15 cellular contexts compared by ENCODE assay signal in the genomic region with DNA sequence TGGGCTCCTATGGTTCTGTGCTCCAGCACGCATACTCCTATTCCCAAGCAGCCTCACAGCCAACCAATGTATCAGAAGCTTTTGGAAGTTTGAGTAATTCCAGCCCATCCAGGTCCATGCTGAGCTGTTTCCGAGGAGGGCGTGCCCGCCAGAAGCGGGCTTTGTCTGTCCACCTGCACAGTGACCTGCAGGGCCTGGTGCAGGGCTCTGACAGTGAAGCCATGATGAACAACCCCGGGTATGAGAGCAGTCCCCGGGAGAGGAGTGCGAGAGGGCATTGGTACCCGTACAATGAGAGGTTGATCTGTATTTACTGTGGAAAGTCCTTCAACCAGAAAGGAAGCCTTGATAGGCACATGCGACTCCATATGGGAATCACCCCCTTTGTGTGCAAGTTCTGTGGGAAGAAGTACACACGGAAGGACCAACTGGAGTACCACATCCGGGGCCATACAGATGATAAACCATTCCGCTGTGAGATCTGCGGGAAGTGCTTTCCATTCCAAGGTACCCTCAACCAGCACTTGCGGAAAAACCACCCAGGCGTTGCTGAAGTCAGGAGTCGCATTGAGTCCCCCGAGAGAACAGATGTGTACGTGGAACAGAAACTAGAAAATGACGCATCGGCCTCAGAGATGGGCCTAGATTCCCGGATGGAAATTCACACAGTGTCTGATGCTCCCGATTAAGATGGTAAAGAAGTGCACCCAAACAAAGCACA. TPM values are rescaled to one million over a fixed set of nuclear protein-coding genes. Genes with fewer than 3 reads are reported as not detected.
DNase-seq lines count a peak whose midpoint lies in the region; ATAC-seq and TF ChIP-seq lines count a peak whose summit lies in the region.
"Had no signal": no experiment of that assay in that cellular context is flagged by ENCODE, and none has a peak within 500 bp of the region (broad histone marks: within the 10 kb centered on the region; RNA-seq: fewer than 3 reads in every experiment).

No MANE protein-coding gene starts in this region.

- peak overlapping the region; percentile 37 for H4K91ac ChIP-seq in mesenchymal stem cell (ENCODE audit: low read length)

- no peak overlapping the region for H2AK5ac ChIP-seq in mesenchymal stem cell (ENCODE audit: low read length, severe bottlenecking)

- H3K9ac ChIP-seq in mesenchymal stem cell (ENCODE audit: low read length), result no peak overlapping the region
- H3K9ac ChIP-seq: BLaER1 treated with 17β-estradiol and CSF1 and Interleukin-3, amounts not matched to agents 10 nM and 100 nM had no signal

- no peak overlapping the region for H3K18ac ChIP-seq in mesenchymal stem cell (ENCODE audit: low read depth in 1 of 2, low read length in 2 of 2)

- no peak overlapping the region for H2BK120ac ChIP-seq in mesenchymal stem cell (ENCODE audit: low read depth, low read length)

- H3K4me3 ChIP-seq in mesenchymal stem cell (ENCODE audit: insufficient read depth in 1 of 2, low read depth in 1 of 2, low read length in 2 of 2) (no peak overlapping the region), upper lobe of right lung (no peak overlapping the region)
- H3K4me3 ChIP-seq: BLaER1 treated with 17β-estradiol and CSF1 and Interleukin-3, amounts not matched to agents 10 nM and 100 nM had no signal

- 97% methylated on average over 22 of the region's 23 CpGs for WGBS in mesenchymal stem cell

- H3K4me1 ChIP-seq in mesenchymal stem cell (ENCODE audit: control insufficient read depth, insufficient read depth, low read depth, low read length) (peaks cover 5% of the 10 kb centered on the region), upper lobe of right lung (no peaks in the 10 kb centered on the region)

- no peak overlapping the region for H2BK15ac ChIP-seq in mesenchymal stem cell (ENCODE audit: low read depth, poor library complexity, severe bottlenecking)

- H2BK12ac ChIP-seq in mesenchymal stem cell (ENCODE audit: low read length in 2 of 2), result no peak overlapping the region

- no peak overlapping the region for H2AFZ ChIP-seq in mesenchymal stem cell (ENCODE audit: low read depth, low read length)

- ATAC-seq in stimulated activated naive CD8-positive, alpha-beta T cell treated with anti-CD3 and anti-CD28 coated beads, Interleukin-15, Interleukin-2, amounts not matched to agents 100 U/mL and 50 U/mL, for 24 hours, result peak; percentile 14
- ATAC-seq in stimulated activated naive CD8-positive, alpha-beta T cell treated with anti-CD3 and anti-CD28 coated beads, Interleukin-15, amount 100 ng/mL, for 72 hours, result no peak
- ATAC-seq in upper lobe of right lung (no peak), HG02759 (IDR thresholded peaks at IDR 0.05; ENCODE audit: unreplicated experiment) (no peak)
- ATAC-seq: CD8-positive, alpha-beta T cell had no signal

- TF ChIP-seq CTCF in upper lobe of right lung (IDR thresholded peaks at IDR 0.05), result no peak

- H3K4me3 Mint-ChIP-seq in stimulated activated naive CD8-positive, alpha-beta T cell treated with anti-CD3 and anti-CD28 coated beads, Interleukin-15, amount 100 ng/mL, for 72 hours, result no peak overlapping the region
- H3K4me3 Mint-ChIP-seq: B cell; CD8-positive, alpha-beta T cell; H9 had no signal

- no peak overlapping the region for H3K4me2 ChIP-seq in mesenchymal stem cell (ENCODE audit: low read length, poor library complexity, severe bottlenecking)
- H3K4me2 ChIP-seq: BLaER1 treated with 17β-estradiol and CSF1 and Interleukin-3, amounts not matched to agents 10 nM and 100 nM had no signal

- DNase-seq in stimulated activated naive CD8-positive, alpha-beta T cell treated with anti-CD3 and anti-CD28 coated beads, Interleukin-15, Interleukin-2, amounts not matched to agents 100 U/mL and 50 U/mL, for 24 hours, result no peak
- DNase-seq in stimulated activated naive CD8-positive, alpha-beta T cell treated with anti-CD3 and anti-CD28 coated beads, Interleukin-15, amount 100 ng/mL, for 72 hours, result no peak
- no peak for DNase-seq in caudate nucleus (lab: John Stamatoyannopoulos, UW)
- DNase-seq in mesenchymal stem cell, result no peak
- peak; percentile 37 for DNase-seq in upper lobe of right lung
- DNase-seq in DMS153 (lab: John Stamatoyannopoulos, UW), result no peak
- DNase-seq in islet precursor cell, result no peak
- DNase-seq: COR-L47, DMS 273 treated with DMSO at 0.1 percent for 48 hours, H9 had no signal

- H3K9me3 Mint-ChIP-seq in stimulated activated naive CD8-positive, alpha-beta T cell treated with anti-CD3 and anti-CD28 coated beads, Interleukin-15, amount 100 ng/mL, for 72 hours, result no peaks in the 10 kb centered on the region
- H3K9me3 Mint-ChIP-seq: CD8-positive, alpha-beta T cell had no signal

- no peaks in the 10 kb centered on the region for H3K9me3 ChIP-seq in mesenchymal stem cell (ENCODE audit: control insufficient read depth, low read length)
- H3K9me3 ChIP-seq in upper lobe of right lung, result no peaks in the 10 kb centered on the region
- H3K9me3 ChIP-seq: BLaER1 treated with 17β-estradiol and CSF1 and Interleukin-3, amounts not matched to agents 10 nM and 100 nM had no signal

- H2BK5ac ChIP-seq in mesenchymal stem cell (ENCODE audit: low read depth, low read length, poor library complexity, severe bottlenecking), result no peak overlapping the region

- H3K36me3 ChIP-seq in mesenchymal stem cell (ENCODE audit: control insufficient read depth in 1 of 2, insufficient read depth in 2 of 2, low read depth in 1 of 2, low read length in 2 of 2) (peaks cover 26 to 51% of the 10 kb centered on the region in 2 experiments), upper lobe of right lung (peaks cover 56% of the 10 kb centered on the region)

- peaks cover 43% of the 10 kb centered on the region for H3K79me1 ChIP-seq in mesenchymal stem cell (replicated peaks; ENCODE audit: low read length, poor library complexity, severe bottlenecking)

- H4K8ac ChIP-seq in mesenchymal stem cell (ENCODE audit: low read length), result no peak overlapping the region

- no peak overlapping the region for H3K14ac ChIP-seq in mesenchymal stem cell (ENCODE audit: low read length in 2 of 2)

- intact Hi-C loops in upper lobe of right lung (cut with DNase I), result no loop called here

- H3K4ac ChIP-seq in mesenchymal stem cell (ENCODE audit: low read depth in 1 of 2, low read length in 2 of 2), result no peak overlapping the region

- no peak overlapping the region for H3K23ac ChIP-seq in mesenchymal stem cell (ENCODE audit: low read length in 2 of 2)

- H3K27me3 Mint-ChIP-seq in stimulated activated naive CD8-positive, alpha-beta T cell treated with anti-CD3 and anti-CD28 coated beads, Interleukin-15, amount 100 ng/mL, for 72 hours, result no peaks in the 10 kb centered on the region
- H3K27me3 Mint-ChIP-seq: B cell had no signal

- peak overlapping the region; percentile 64 for H3K27ac ChIP-seq in caudate nucleus (ENCODE audit: low read depth, low read length)
- H3K27ac ChIP-seq in mesenchymal stem cell (ENCODE audit: low read length, poor library complexity, severe bottlenecking), result no peak overlapping the region
- no peak overlapping the region for H3K27ac ChIP-seq in upper lobe of right lung
- H3K27ac ChIP-seq: BLaER1 treated with 17β-estradiol and CSF1 and Interleukin-3, amounts not matched to agents 10 nM and 100 nM; HL-60 had no signal

- H3K4me1 Mint-ChIP-seq in stimulated activated naive CD8-positive, alpha-beta T cell treated with anti-CD3 and anti-CD28 coated beads, Interleukin-15, amount 100 ng/mL, for 72 hours, result peaks cover 19% of the 10 kb centered on the region

- H3K27ac Mint-ChIP-seq in stimulated activated naive CD8-positive, alpha-beta T cell treated with anti-CD3 and anti-CD28 coated beads, Interleukin-15, amount 100 ng/mL, for 72 hours, result no peak overlapping the region
- H3K27ac Mint-ChIP-seq: B cell; CD8-positive, alpha-beta T cell had no signal

- H3K27me3 ChIP-seq in mesenchymal stem cell (ENCODE audit: control insufficient read depth in 1 of 2, insufficient read depth in 1 of 2, low read length in 2 of 2), result no peaks in the 10 kb centered on the region
- no peaks in the 10 kb centered on the region for H3K27me3 ChIP-seq in upper lobe of right lung
- H3K27me3 ChIP-seq: BLaER1 treated with 17β-estradiol and CSF1 and Interleukin-3, amounts not matched to agents 10 nM and 100 nM had no signal

RNA-seq across cellular contexts. Expression of gene ZBTB34, which starts 19.9 kb away (rescaled TPM):
- polyA plus RNA-seq in mesenchymal stem cell (2013, experiment 1 of 2), result 6.7 TPM
- 6.5 TPM for polyA plus RNA-seq in mesenchymal stem cell (2013, experiment 2 of 2)
- 15.1 TPM for total RNA-seq in upper lobe of right lung

RNA-seq across cellular contexts. Expression of gene RALGPS1, which starts 34.2 kb away (rescaled TPM):
- polyA plus RNA-seq in mesenchymal stem cell (2013, experiment 1 of 2), result 1.6 TPM
- polyA plus RNA-seq in mesenchymal stem cell (2013, experiment 2 of 2), result 1.6 TPM
- total RNA-seq in upper lobe of right lung, result 15.9 TPM
